Comparison of ENCODE assay signal across 8 cellular contexts in the genomic region with DNA sequence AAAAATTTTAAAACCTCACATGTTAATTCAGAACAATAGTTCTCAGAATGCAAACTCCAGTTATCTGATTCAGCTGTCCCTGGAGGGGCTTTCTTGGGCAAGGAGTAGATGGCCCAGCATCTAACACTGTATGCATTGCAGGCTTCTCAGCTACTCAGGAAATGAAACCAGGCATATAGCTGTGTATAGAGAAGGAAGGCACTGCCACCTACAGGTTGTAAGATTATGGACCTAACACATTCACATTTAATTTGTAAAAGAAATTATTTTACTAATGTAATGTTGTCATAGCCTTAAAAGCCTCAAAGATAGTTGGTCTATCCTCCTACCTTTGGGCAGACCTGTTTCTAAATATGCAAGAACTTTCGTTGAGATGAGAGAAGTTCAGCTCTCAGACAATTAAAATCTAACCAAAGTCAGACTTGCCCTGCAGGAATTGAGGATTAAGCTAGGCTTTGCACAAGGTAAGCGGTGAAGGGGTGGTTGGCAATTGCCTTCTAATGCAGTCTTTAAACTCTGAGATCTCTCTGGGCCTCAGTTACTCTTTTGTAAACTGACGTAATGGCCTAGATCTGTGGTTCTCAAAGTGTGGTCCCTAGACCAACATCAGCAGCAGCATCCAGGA.
DNase-seq lines count a peak whose midpoint lies in the region; FAIRE-seq and TF ChIP-seq lines count a peak whose summit lies in the region.

No MANE protein-coding gene starts in this region.

- H3K9ac ChIP-seq in mesendoderm (ENCODE audit: low read length), result no peak overlapping the region

- no peak overlapping the region for H4K5ac ChIP-seq in mesendoderm (ENCODE audit: low read length)

- no peaks in the 10 kb centered on the region for H3K9me3 ChIP-seq in AG04450 (ENCODE audit: control insufficient read depth, insufficient read depth, low read length)

- no CpG with 5 or more reads among the region's 3 CpGs for WGBS in mesendoderm (ENCODE audit: extremely low coverage, insufficient coverage, low lambda C conversion rate)

- H3K4me2 ChIP-seq in mesendoderm (ENCODE audit: low read length), result no peak overlapping the region

- no peak overlapping the region for H2AK5ac ChIP-seq in mesendoderm (ENCODE audit: low read length)

- H3K4me3 ChIP-seq in AG04450 (ENCODE audit: low read depth, low read length) (no peak overlapping the region), mesendoderm (ENCODE audit: low read length) (no peak overlapping the region)

- no peak overlapping the region for H3K27ac ChIP-seq in AG04450 (ENCODE audit: low read depth, low read length)
- H3K27ac ChIP-seq in mesendoderm (ENCODE audit: low read depth, low read length), result no peak overlapping the region

- POLR2A ChIA-PET in AG04450 (lab: Yijun Ruan, JAX), result interaction anchor here (0.8 kb wide), 1 partner anchor 271 kb away, joined by 3 read pairs; a partner anchor contains a TSS
- POLR2A ChIA-PET in HEK293T (lab: Yijun Ruan, JAX), result no interaction called here

- H2BK15ac ChIP-seq in mesendoderm (replicated peaks; ENCODE audit: low read depth), result no peak overlapping the region

- H3K79me2 ChIP-seq in mesendoderm (ENCODE audit: control insufficient read depth, insufficient read depth, low read length), result no peaks in the 10 kb centered on the region

- H3K36me3 ChIP-seq in mesendoderm (ENCODE audit: control insufficient read depth, insufficient read depth, low read length), result no peaks in the 10 kb centered on the region

- CTCF ChIA-PET in AG04450 (lab: Charles Lee) (interaction anchor here (0.6 to 10.7 kb wide), 29 partner anchors 12 to 798 kb away, joined by 3 to 227 read pairs (median 4); a partner anchor contains a TSS), HEK293T (lab: Yijun Ruan, JAX) (interaction anchor here (0.6 to 2.2 kb wide), 7 partner anchors 9 to 792 kb away, joined by 3 to 15 read pairs (median 4); no protein-coding TSS in a partner anchor)

- no peak overlapping the region for H4K8ac ChIP-seq in mesendoderm (ENCODE audit: low read depth, low read length)

- H3K18ac ChIP-seq in mesendoderm (ENCODE audit: low read length), result no peak overlapping the region

- H3K27me3 ChIP-seq in AG04450 (ENCODE audit: control insufficient read depth, insufficient read depth, low read length) (no peaks in the 10 kb centered on the region), mesendoderm (ENCODE audit: insufficient read depth, low read length, poor library complexity) (no peaks in the 10 kb centered on the region)

- H3K23ac ChIP-seq in mesendoderm (ENCODE audit: low read length), result no peak overlapping the region

- H3K79me1 ChIP-seq in mesendoderm (ENCODE audit: low read length), result no peaks in the 10 kb centered on the region

- no peak overlapping the region for H2BK5ac ChIP-seq in mesendoderm (ENCODE audit: low read length)

- peak; percentile 88 for FAIRE-seq in endometrium (lab: Jason Lieb, UNC)

- DNase-seq in AG04450 (ENCODE audit: low read depth, low spot score) (peak; percentile 29), HEK293T (ENCODE audit: extremely low spot score) (peak; percentile 21), LoVo (ENCODE audit: low spot score) (peak; percentile 64), RKO (ENCODE audit: low spot score) (peak; percentile 77), mesendoderm (peak; percentile 86), GOT3 (lab: John Stamatoyannopoulos, UW) (no peak)

- H3K56ac ChIP-seq in mesendoderm (ENCODE audit: low read length), result no peak overlapping the region

- H3K4ac ChIP-seq in mesendoderm (ENCODE audit: low read depth, low read length), result no peak overlapping the region

- peaks cover 2% of the 10 kb centered on the region for H3K4me1 ChIP-seq in mesendoderm (ENCODE audit: control insufficient read depth, low read depth, low read length)

- H2BK120ac ChIP-seq in mesendoderm (ENCODE audit: low read depth, low read length), result no peak overlapping the region

- peak; percentile 74 for TF ChIP-seq CTCF in AG04450 (IDR thresholded peaks at IDR 0.05; ENCODE audit: low read depth, low read length)
- peak; percentile 47 for TF ChIP-seq CTCF in GM12874 (IDR thresholded peaks at IDR 0.05; ENCODE audit: insufficient read depth, low read depth, low read length)

TF ChIP-seq in HEK293T, 16 proteins besides CTCF, POLR2A, EP300 and RAD21:
- no peak for TF ChIP-seq FOXM1 (IDR thresholded peaks at IDR 0.05; ENCODE audit: borderline replicate concordance)
- TF ChIP-seq FOXK2 (IDR thresholded peaks at IDR 0.05), result no peak
- no peak for TF ChIP-seq ELF4 (IDR thresholded peaks at IDR 0.05)
- TF ChIP-seq LEF1 (IDR thresholded peaks at IDR 0.05; ENCODE audit: borderline replicate concordance), result no peak
- no peak for TF ChIP-seq FOXA1 (IDR thresholded peaks at IDR 0.05)
